Comparison of ENCODE assay signal across 1 cellular context in the genomic region with DNA sequence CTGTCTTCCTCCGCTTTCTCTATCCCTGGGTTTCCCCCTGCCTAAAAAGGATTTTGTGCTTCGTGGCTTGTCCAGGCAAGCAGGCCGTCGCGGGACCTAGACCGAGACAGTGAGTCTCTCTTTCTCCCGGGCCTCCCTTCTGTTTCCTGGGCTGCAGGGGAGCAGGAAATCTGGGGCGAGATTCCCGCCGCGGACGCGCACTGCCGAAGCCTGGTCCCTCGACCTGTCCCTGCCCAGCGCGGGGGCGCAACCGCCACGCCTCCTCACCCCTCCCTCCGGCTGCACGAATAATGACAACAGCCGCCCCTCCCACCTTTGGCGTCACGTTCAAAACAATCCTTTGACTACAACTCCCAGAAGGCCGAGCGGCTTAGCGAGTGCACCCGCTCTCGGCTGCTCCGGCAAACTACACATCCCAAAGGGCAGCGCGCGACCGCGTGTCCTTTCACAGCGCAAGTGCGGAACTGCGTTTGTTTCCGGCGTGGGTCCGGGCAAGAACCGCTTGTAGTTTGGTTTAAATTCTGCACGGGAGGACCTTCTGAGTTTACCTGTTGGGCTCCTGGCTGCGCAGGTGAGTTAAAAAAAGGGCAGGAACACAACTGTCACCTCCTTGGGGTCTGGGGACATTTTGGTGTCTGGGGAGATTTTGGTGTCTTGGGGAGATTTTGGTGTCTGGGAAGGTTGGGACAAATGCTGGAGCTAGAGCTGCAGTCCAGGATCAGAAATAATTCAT.
TF ChIP-seq lines count a peak whose summit lies in the region.

A gene (plus strand): TSS at position 473 of the 733 bp plus-strand sequence. CDS start 1,715 bp downstream, outside the sequence.

TF ChIP-seq in HepG2, 621 proteins besides CTCF, POLR2A, EP300 and RAD21 (continued from another document and continues in another):
- peak; percentile 58; the same call in 1 of the 2 replicates for TF ChIP-seq ZNF331 (CRISPR knock-in tag; IDR thresholded peaks at IDR 0.05)
- TF ChIP-seq, protein P1, sequence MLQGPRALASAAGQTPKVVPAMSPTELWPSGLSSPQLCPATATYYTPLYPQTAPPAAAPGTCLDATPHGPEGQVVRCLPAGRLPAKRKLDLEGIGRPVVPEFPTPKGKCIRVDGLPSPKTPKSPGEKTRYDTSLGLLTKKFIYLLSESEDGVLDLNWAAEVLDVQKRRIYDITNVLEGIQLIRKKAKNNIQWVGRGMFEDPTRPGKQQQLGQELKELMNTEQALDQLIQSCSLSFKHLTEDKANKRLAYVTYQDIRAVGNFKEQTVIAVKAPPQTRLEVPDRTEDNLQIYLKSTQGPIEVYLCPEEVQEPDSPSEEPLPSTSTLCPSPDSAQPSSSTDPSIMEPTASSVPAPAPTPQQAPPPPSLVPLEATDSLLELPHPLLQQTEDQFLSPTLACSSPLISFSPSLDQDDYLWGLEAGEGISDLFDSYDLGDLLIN (CRISPR knock-in tag; IDR thresholded peaks at IDR 0.05; ENCODE audit: borderline replicate concordance), result 0 out of 2 replicates have a peak, but pooled peaks have one; percentile 12
- 0 out of 2 replicates have a peak, but pooled peaks have one; percentile 83 for TF ChIP-seq TGIF2 (CRISPR knock-in tag; IDR thresholded peaks at IDR 0.05)
- TF ChIP-seq KDM3A (CRISPR knock-in tag; IDR thresholded peaks at IDR 0.05; ENCODE audit: low read depth), result peak; percentile 75; the same call in 1 of the 2 replicates
- TF ChIP-seq, protein P2, sequence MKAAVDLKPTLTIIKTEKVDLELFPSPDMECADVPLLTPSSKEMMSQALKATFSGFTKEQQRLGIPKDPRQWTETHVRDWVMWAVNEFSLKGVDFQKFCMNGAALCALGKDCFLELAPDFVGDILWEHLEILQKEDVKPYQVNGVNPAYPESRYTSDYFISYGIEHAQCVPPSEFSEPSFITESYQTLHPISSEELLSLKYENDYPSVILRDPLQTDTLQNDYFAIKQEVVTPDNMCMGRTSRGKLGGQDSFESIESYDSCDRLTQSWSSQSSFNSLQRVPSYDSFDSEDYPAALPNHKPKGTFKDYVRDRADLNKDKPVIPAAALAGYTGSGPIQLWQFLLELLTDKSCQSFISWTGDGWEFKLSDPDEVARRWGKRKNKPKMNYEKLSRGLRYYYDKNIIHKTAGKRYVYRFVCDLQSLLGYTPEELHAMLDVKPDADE (CRISPR knock-in tag; IDR thresholded peaks at IDR 0.05), result no peak
- peak; percentile 88 for TF ChIP-seq DR1 (CRISPR knock-in tag; IDR thresholded peaks at IDR 0.05)
- TF ChIP-seq ZNF747 (CRISPR knock-in tag; IDR thresholded peaks at IDR 0.05; ENCODE audit: borderline replicate concordance), result peak; percentile 93; the same call in 1 of the 2 replicates
- TF ChIP-seq ZNF775 (CRISPR knock-in tag; IDR thresholded peaks at IDR 0.05; ENCODE audit: borderline replicate concordance), result no peak
- peak; percentile 62; the same call in 1 of the 2 replicates for TF ChIP-seq ZNF317 (CRISPR knock-in tag; IDR thresholded peaks at IDR 0.05)
- no peak for TF ChIP-seq ZNF207 (IDR thresholded peaks at IDR 0.05; ENCODE audit: borderline replicate concordance)
- TF ChIP-seq, protein P3, sequence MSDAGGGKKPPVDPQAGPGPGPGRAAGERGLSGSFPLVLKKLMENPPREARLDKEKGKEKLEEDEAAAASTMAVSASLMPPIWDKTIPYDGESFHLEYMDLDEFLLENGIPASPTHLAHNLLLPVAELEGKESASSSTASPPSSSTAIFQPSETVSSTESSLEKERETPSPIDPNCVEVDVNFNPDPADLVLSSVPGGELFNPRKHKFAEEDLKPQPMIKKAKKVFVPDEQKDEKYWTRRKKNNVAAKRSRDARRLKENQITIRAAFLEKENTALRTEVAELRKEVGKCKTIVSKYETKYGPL (CRISPR knock-in tag; IDR thresholded peaks at IDR 0.05), result no peak
- peak; percentile 86 for TF ChIP-seq CREB1 (IDR thresholded peaks at IDR 0.05)
- TF ChIP-seq CREB1 (CRISPR knock-in tag; IDR thresholded peaks at IDR 0.05), result peak; percentile 97
- peak; percentile 77 for TF ChIP-seq TBL1XR1 (IDR thresholded peaks at IDR 0.05; ENCODE audit: borderline replicate concordance, low read length, partially characterized antibody)
- no peak for TF ChIP-seq ZBTB21 (CRISPR knock-in tag; IDR thresholded peaks at IDR 0.05)
- peak; percentile 99 for TF ChIP-seq FOXK1 (CRISPR knock-in tag; IDR thresholded peaks at IDR 0.05; ENCODE audit: borderline replicate concordance, low read depth)
- no peak for TF ChIP-seq ZNF34 (CRISPR knock-in tag; IDR thresholded peaks at IDR 0.05; ENCODE audit: borderline replicate concordance)
- 0 out of 2 replicates have a peak, but pooled peaks have one; percentile 60 for TF ChIP-seq TOE1 (CRISPR knock-in tag; IDR thresholded peaks at IDR 0.05)
- TF ChIP-seq, protein P4, sequence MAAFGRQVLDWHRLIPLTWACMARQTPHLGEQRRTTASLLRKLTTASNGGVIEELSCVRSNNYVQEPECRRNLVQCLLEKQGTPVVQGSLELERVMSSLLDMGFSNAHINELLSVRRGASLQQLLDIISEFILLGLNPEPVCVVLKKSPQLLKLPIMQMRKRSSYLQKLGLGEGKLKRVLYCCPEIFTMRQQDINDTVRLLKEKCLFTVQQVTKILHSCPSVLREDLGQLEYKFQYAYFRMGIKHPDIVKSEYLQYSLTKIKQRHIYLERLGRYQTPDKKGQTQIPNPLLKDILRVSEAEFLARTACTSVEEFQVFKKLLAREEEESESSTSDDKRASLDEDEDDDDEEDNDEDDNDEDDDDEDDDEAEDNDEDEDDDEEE (CRISPR knock-in tag; IDR thresholded peaks at IDR 0.05), result peak; percentile 82; the same call in 1 of the 2 replicates
- peak; percentile 89 for TF ChIP-seq SALL1 (CRISPR knock-in tag; IDR thresholded peaks at IDR 0.05)
- 0 out of 2 replicates have a peak, but pooled peaks have one; percentile 47 for TF ChIP-seq ZBTB8A (CRISPR knock-in tag; IDR thresholded peaks at IDR 0.05; ENCODE audit: borderline replicate concordance, low read depth)
- no peak for TF ChIP-seq ZNF737 (CRISPR knock-in tag; IDR thresholded peaks at IDR 0.05; ENCODE audit: borderline replicate concordance)
- TF ChIP-seq KDM2A (CRISPR knock-in tag; IDR thresholded peaks at IDR 0.05; ENCODE audit: borderline replicate concordance, low read depth), result peak; percentile 75
- TF ChIP-seq SPEN (CRISPR knock-in tag; IDR thresholded peaks at IDR 0.05; ENCODE audit: low read depth), result peak; percentile 86
- TF ChIP-seq MXD4 (CRISPR knock-in tag; IDR thresholded peaks at IDR 0.05), result peak; percentile 72
- peak; percentile 45; the same call in 1 of the 2 replicates for TF ChIP-seq NCOR1 (IDR thresholded peaks at IDR 0.05; ENCODE audit: borderline replicate concordance, low read length)
- peak; percentile 73 for TF ChIP-seq ZFY (CRISPR knock-in tag; IDR thresholded peaks at IDR 0.05)
- TF ChIP-seq ZNF251 (CRISPR knock-in tag; IDR thresholded peaks at IDR 0.05), result no peak; the same call in 1 of the 2 replicates
- TF ChIP-seq, protein P5, sequence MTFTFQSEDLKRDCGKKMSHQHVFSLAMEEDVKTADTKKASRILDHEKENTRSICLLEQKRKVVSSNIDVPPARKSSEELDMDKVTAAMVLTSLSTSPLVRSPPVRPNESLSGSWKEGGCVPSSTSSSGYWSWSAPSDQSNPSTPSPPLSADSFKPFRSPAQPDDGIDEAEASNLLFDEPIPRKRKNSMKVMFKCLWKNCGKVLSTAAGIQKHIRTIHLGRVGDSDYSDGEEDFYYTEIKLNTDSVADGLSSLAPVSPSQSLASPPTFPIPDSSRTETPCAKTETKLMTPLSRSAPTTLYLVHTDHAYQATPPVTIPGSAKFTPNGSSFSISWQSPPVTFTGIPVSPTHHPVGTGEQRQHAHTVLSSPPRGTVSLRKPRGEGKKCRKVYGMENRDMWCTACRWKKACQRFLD (CRISPR knock-in tag; IDR thresholded peaks at IDR 0.05; ENCODE audit: borderline replicate concordance), result peak; percentile 58; the same call in 1 of the 2 replicates
- TF ChIP-seq, protein P6, sequence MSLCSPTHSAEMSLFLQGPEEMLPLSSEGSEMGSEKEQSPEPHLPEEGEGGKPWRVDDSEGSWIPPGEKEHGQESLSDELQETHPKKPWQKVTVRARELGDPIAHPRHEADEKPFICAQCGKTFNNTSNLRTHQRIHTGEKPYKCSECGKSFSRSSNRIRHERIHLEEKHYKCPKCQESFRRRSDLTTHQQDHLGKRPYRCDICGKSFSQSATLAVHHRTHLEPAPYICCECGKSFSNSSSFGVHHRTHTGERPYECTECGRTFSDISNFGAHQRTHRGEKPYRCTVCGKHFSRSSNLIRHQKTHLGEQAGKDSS (CRISPR knock-in tag; IDR thresholded peaks at IDR 0.05; ENCODE audit: borderline replicate concordance, low read depth), result peak; percentile 58; the same call in 1 of the 2 replicates
- no peak for TF ChIP-seq ZNF768 (CRISPR knock-in tag; IDR thresholded peaks at IDR 0.05)
- no peak for TF ChIP-seq ZFP37 (CRISPR knock-in tag; IDR thresholded peaks at IDR 0.05; ENCODE audit: borderline replicate concordance)
- TF ChIP-seq ZNF780A (CRISPR knock-in tag; IDR thresholded peaks at IDR 0.05), result peak; percentile 73; the same call in 1 of the 2 replicates
- 0 out of 2 replicates have a peak, but pooled peaks have one; percentile 51 for TF ChIP-seq ZNF343 (CRISPR knock-in tag; IDR thresholded peaks at IDR 0.05)
- TF ChIP-seq TP53 (CRISPR knock-in tag; conservative IDR thresholded peaks at IDR 0.05), result 0 out of 2 replicates have a peak, but pooled peaks have one; percentile 56
- peak; percentile 66 for TF ChIP-seq ZNF329 (CRISPR knock-in tag; IDR thresholded peaks at IDR 0.05; ENCODE audit: low read depth)
- peak; percentile 3; the same call in 1 of the 2 replicates for TF ChIP-seq NR2F2 (IDR thresholded peaks at IDR 0.05; ENCODE audit: borderline replicate concordance, low read depth)
- peak; percentile 66 for TF ChIP-seq ZNF891 (CRISPR knock-in tag; IDR thresholded peaks at IDR 0.05)
- TF ChIP-seq ZNF350 (CRISPR knock-in tag; IDR thresholded peaks at IDR 0.05; ENCODE audit: borderline replicate concordance, low read depth), result peak; percentile 97
- TF ChIP-seq CEBPB (IDR thresholded peaks at IDR 0.05; ENCODE audit: borderline replicate concordance, low read depth, low read length), result no peak
- peak; percentile 62; the same call in 1 of the 2 replicates for TF ChIP-seq ZNF430 (CRISPR knock-in tag; IDR thresholded peaks at IDR 0.05)
- TF ChIP-seq GFI1 (CRISPR knock-in tag; IDR thresholded peaks at IDR 0.05; ENCODE audit: borderline replicate concordance), result 0 out of 2 replicates have a peak, but pooled peaks have one; percentile 41
- TF ChIP-seq ZNF337 (CRISPR knock-in tag; IDR thresholded peaks at IDR 0.05; ENCODE audit: borderline replicate concordance, low read depth), result 0 out of 2 replicates have a peak, but pooled peaks have one; percentile 84
- peak; percentile 67 for TF ChIP-seq PHF8 (CRISPR knock-in tag; IDR thresholded peaks at IDR 0.05)
- peak; percentile 88; the same call in 1 of the 2 replicates for TF ChIP-seq ELF4 (CRISPR knock-in tag; IDR thresholded peaks at IDR 0.05; ENCODE audit: borderline replicate concordance)
- no peak for TF ChIP-seq ZNF354B (CRISPR knock-in tag; IDR thresholded peaks at IDR 0.05)
- TF ChIP-seq, protein P7, sequence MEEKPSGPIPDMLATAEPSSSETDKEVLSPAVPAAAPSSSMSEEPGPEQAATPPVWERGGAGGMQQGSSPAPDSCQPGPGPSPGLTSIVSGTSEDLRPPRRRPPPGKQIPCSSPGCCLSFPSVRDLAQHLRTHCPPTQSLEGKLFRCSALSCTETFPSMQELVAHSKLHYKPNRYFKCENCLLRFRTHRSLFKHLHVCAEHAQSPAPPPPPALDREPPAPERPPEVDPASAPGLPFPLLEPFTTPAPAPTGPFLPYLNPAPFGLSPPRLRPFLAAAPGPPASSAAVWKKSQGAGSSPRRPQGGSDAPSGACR (CRISPR knock-in tag; IDR thresholded peaks at IDR 0.05), result 0 out of 2 replicates have a peak, but pooled peaks have one; percentile 28
- TF ChIP-seq SP140L (CRISPR knock-in tag; IDR thresholded peaks at IDR 0.05; ENCODE audit: borderline replicate concordance), result no peak
- TF ChIP-seq, protein P8, sequence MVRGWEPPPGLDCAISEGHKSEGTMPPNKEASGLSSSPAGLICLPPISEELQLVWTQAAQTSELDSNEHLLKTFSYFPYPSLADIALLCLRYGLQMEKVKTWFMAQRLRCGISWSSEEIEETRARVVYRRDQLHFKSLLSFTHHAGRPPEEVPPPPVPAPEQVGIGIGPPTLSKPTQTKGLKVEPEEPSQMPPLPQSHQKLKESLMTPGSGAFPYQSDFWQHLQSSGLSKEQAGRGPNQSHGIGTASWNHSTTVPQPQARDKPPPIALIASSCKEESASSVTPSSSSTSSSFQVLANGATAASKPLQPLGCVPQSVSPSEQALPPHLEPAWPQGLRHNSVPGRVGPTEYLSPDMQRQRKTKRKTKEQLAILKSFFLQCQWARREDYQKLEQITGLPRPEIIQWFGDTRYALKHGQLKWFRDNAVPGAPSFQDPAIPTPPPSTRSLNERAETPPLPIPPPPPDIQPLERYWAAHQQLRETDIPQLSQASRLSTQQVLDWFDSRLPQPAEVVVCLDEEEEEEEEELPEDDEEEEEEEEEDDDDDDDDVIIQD (CRISPR knock-in tag; IDR thresholded peaks at IDR 0.05; ENCODE audit: low read depth), result peak; percentile 56; the same call in 1 of the 2 replicates
